13 cellular contexts compared by ENCODE assay signal in genomic region chr14:68691031-68691864, GRCh38.
A peak's percentile ranks its signal among the peaks of the same experiment; 100 is the strongest.
DNase-seq lines count a peak whose midpoint lies in the region; ATAC-seq and TF ChIP-seq lines count a peak whose summit lies in the region.
"Had no signal": no experiment of that assay in that cellular context is flagged by ENCODE, and none has a peak within 500 bp of the region (broad histone marks: within the 10 kb centered on the region; RNA-seq: fewer than 3 reads in every experiment).

No MANE protein-coding gene starts in this region.

- no peak overlapping the region for H3K4me3 Mint-ChIP-seq in GM23338
- no peak overlapping the region for H3K4me3 Mint-ChIP-seq in Caco-2 (ENCODE audit: unreplicated experiment)

- ATAC-seq in GM23338 (peak; percentile 48), sciatic nerve (no peak)
- ATAC-seq: lower lobe of right lung had no signal

- peaks cover 15% of the 10 kb centered on the region for H3K4me1 ChIP-seq in GM23338 (ENCODE audit: insufficient read depth)
- H3K4me1 ChIP-seq in Caco-2: peaks cover 11% of the 10 kb centered on the region; the same call in 1 of the 2 replicates
- H3K4me1 ChIP-seq: prostate gland had no signal

- H2AFZ ChIP-seq in GM23338: no peak overlapping the region

- H3K4me3 ChIP-seq in GM23338 (no peak overlapping the region), Caco-2 (ENCODE audit: low read depth, low read length) (no peak overlapping the region)
- H3K4me3 ChIP-seq: lower lobe of right lung, prostate gland had no signal

- intact Hi-C loops in sciatic nerve (cut with DNase I) (no loop called here), Caco-2 (cut with micrococcal nuclease; ENCODE audit: unreplicated experiment) (no loop called here)

- H3F3A ChIP-seq in GM23338 (replicated peaks; ENCODE audit: low read depth): no peaks in the 10 kb centered on the region

- POLR2A ChIA-PET in Caco-2 (lab: Charles Lee): no interaction called here

- CTCF ChIA-PET in Caco-2 (lab: Charles Lee): no interaction called here

- H3K27me3 ChIP-seq in GM23338 (ENCODE audit: insufficient read depth) (no peaks in the 10 kb centered on the region), Caco-2 (replicated peaks; ENCODE audit: control insufficient read depth, insufficient read depth, low read length) (no peaks in the 10 kb centered on the region)
- H3K27me3 ChIP-seq: brain microvascular endothelial cell had no signal

- peak; percentile 61 for DNase-seq in GM23338 (ENCODE audit: low spot score)
- peak in 48 of 56 donors; percentile 17 to 83 (median 68) for DNase-seq in amygdala (lab: John Stamatoyannopoulos, UW)
- DNase-seq in inferior parietal cortex (ENCODE audit: extremely low spot score): peak; percentile 52
- peak; percentile 35 for DNase-seq in sciatic nerve (ENCODE audit: low spot score)
- DNase-seq in stimulated activated CD4-positive, alpha-beta T cell treated with anti-CD3 and anti-CD28 coated beads, Interleukin-4, amount 100 ng/mL, for 24 hours: no peak
- no peak for DNase-seq in GM03348 (ENCODE audit: low spot score)
- no peak for DNase-seq in GDM1 (lab: John Stamatoyannopoulos, UW)
- DNase-seq in Caco-2: no peak
- DNase-seq: activated CD4-positive, alpha-beta T cell treated with anti-CD3 and anti-CD28 coated beads for 4 hours; brain microvascular endothelial cell; lower lobe of right lung; NCI-H1930 had no signal

- H3K79me2 ChIP-seq in GM23338 (replicated peaks; ENCODE audit: insufficient read depth): no peaks in the 10 kb centered on the region

- H3K36me3 ChIP-seq in GM23338 (ENCODE audit: insufficient read depth) (no peaks in the 10 kb centered on the region), Caco-2 (ENCODE audit: control insufficient read depth, insufficient read depth, low read length) (no peaks in the 10 kb centered on the region)
- H3K36me3 ChIP-seq: brain microvascular endothelial cell, lower lobe of right lung, prostate gland had no signal

- H3K4me1 Mint-ChIP-seq in GM23338: peaks cover 39% of the 10 kb centered on the region
- H3K4me1 Mint-ChIP-seq in Caco-2 (ENCODE audit: low read depth, unreplicated experiment): peaks cover 6% of the 10 kb centered on the region

- H3K27ac Mint-ChIP-seq in GM23338 (no peak overlapping the region), Caco-2 (ENCODE audit: unreplicated experiment) (no peak overlapping the region)

- H3K36me3 Mint-ChIP-seq in GM23338 (ENCODE audit: low read depth) (peaks cover 6% of the 10 kb centered on the region; the same call in 2 of the 3 replicates), Caco-2 (ENCODE audit: insufficient read depth, unreplicated experiment) (no peaks in the 10 kb centered on the region)

- H3K27ac ChIP-seq in GM23338 (ENCODE audit: low read depth): no peak overlapping the region
- H3K27ac ChIP-seq: brain microvascular endothelial cell, lower lobe of right lung, prostate gland had no signal

- H3K9me3 ChIP-seq in Caco-2: no peaks in the 10 kb centered on the region; the same call in 1 of the 2 replicates
- H3K9me3 ChIP-seq: lower lobe of right lung, prostate gland had no signal

- TF ChIP-seq CTCF in GM23338 (conservative IDR thresholded peaks at IDR 0.05; ENCODE audit: low read depth in 2 of 2): no peak
- TF ChIP-seq CTCF in Caco-2 (IDR thresholded peaks at IDR 0.05; ENCODE audit: insufficient read depth in 1 of 2, low read depth in 1 of 2, low read length in 1 of 2, severe bottlenecking in 1 of 2, unreplicated experiment in 1 of 2): no peak

- H3K27me3 Mint-ChIP-seq in GM23338 (ENCODE audit: insufficient read depth, low read depth, poor library complexity) (peaks cover 31% of the 10 kb centered on the region), Caco-2 (ENCODE audit: insufficient read depth, unreplicated experiment) (no peaks in the 10 kb centered on the region)

- H3K9me2 ChIP-seq in GM23338 (ENCODE audit: insufficient read depth): 0 out of 2 replicates have a peak, but pooled peaks cover 5% of the 10 kb centered on the region

- H3K9me3 Mint-ChIP-seq in GM23338 (peaks cover 5% of the 10 kb centered on the region; the same call in 2 of the 3 replicates), Caco-2 (ENCODE audit: unreplicated experiment) (peaks cover 6% of the 10 kb centered on the region)

- no peak overlapping the region for H3K4me2 ChIP-seq in GM23338

- H4K20me1 ChIP-seq in GM23338 (replicated peaks; ENCODE audit: insufficient read depth): no peaks in the 10 kb centered on the region

- no TSS peak for BruUV-seq in Caco-2 (replicated peaks; lab: Mats Ljungman, UMichigan)

TF ChIP-seq in GM23338, 12 proteins besides CTCF, POLR2A, EP300 and RAD21 (continues in another document):
- no peak for TF ChIP-seq REST (IDR thresholded peaks at IDR 0.05; ENCODE audit: unreplicated experiment)
- TF ChIP-seq STAT1 (IDR thresholded peaks at IDR 0.05; ENCODE audit: unreplicated experiment): no peak
- TF ChIP-seq JUNB (IDR thresholded peaks at IDR 0.05; ENCODE audit: unreplicated experiment): no peak
- no peak for TF ChIP-seq EZH2 (IDR thresholded peaks at IDR 0.05; ENCODE audit: low read depth, unreplicated experiment)
- no peak for TF ChIP-seq ZNF331 (CRISPR knock-in tag; IDR thresholded peaks at IDR 0.05; ENCODE audit: low read depth)
- no peak for TF ChIP-seq EZH2phosphoT487 (IDR thresholded peaks at IDR 0.05; ENCODE audit: unreplicated experiment)

Comparison
In these comparisons a context has a peak if more than half of its experiments do, and no peak if none do; other contexts are left out.
1. DNase-seq: peak in GM23338 (single experiment), amygdala (48 of 56), inferior parietal cortex (single experiment) and sciatic nerve (single experiment); none in stimulated activated CD4-positive, alpha-beta T cell treated with anti-CD3 and anti-CD28 coated beads, Interleukin-4, amount 100 ng/mL, for 24 hours (single experiment), GM03348 (single experiment), GDM1 (single experiment) and Caco-2 (0 of 2).